19 cellular contexts compared by ENCODE assay signal in genomic region chr3:189988854-189989253, GRCh38.
DNase-seq lines count a peak whose midpoint lies in the region; ATAC-seq, FAIRE-seq and TF ChIP-seq lines count a peak whose summit lies in the region.
"Had no signal": no experiment of that assay in that cellular context is flagged by ENCODE, and none has a peak within 500 bp of the region (broad histone marks: within the 10 kb centered on the region; RNA-seq: fewer than 3 reads in every experiment).

No MANE protein-coding gene starts in this region.

- H3K9ac ChIP-seq in keratinocyte (ENCODE audit: control insufficient read depth, extremely low read depth, insufficient read depth, low read length): no peak overlapping the region

- H3K27me3 ChIP-seq in Panc1 (ENCODE audit: control insufficient read depth, insufficient read depth, low read length): no peaks in the 10 kb centered on the region
- no peaks in the 10 kb centered on the region for H3K27me3 ChIP-seq in keratinocyte (ENCODE audit: control insufficient read depth, extremely low read depth, insufficient read depth, low read length)

- peaks cover 4% of the 10 kb centered on the region; the same call in 1 of the 2 replicates for H3K36me3 ChIP-seq in Panc1 (ENCODE audit: control insufficient read depth, insufficient read depth, low read length)
- peaks cover 0 to 12% of the 10 kb centered on the region in 2 experiments for H3K36me3 ChIP-seq in keratinocyte (ENCODE audit: control insufficient read depth in 2 of 2, extremely low read depth in 1 of 2, insufficient read depth in 2 of 2, low read length in 2 of 2)

- H3K9me3 ChIP-seq in Panc1 (ENCODE audit: control insufficient read depth, insufficient read depth, low read depth, low read length): no peaks in the 10 kb centered on the region
- H3K9me3 ChIP-seq in keratinocyte (ENCODE audit: control insufficient read depth, low read depth, low read length): no peaks in the 10 kb centered on the region
- H3K9me3 ChIP-seq: A549 had no signal

- dilution Hi-C loops in keratinocyte (cut with MboI; ENCODE audit: extremely low pct_ligation_motif_present, low sequenced_read_pairs): no loop called here

- peak; percentile 3 for DNase-seq in NCI-H748 (lab: John Stamatoyannopoulos, UW; ENCODE audit: unreplicated experiment)
- no peak for DNase-seq in NCI-H748 treated with DMSO at 0.1 percent for 48 hours (lab: John Stamatoyannopoulos, UW)
- no peak for DNase-seq in Panc1 (ENCODE audit: low read depth, low spot score)
- DNase-seq in keratinocyte (ENCODE audit: low read depth, low spot score): no peak
- DNase-seq in ureter (ENCODE audit: low spot score): peak; percentile 44
- DNase-seq in kidney glomerular epithelial cell (lab: John Stamatoyannopoulos, UW): no peak
- DNase-seq in stimulated activated naive CD4-positive, alpha-beta T cell treated with Interleukin-2 at 50 U/mL for 16 hours (lab: John Stamatoyannopoulos, UW): no peak
- no peak for DNase-seq in COLO668 (lab: John Stamatoyannopoulos, UW; ENCODE audit: unreplicated experiment)
- DNase-seq: AML-193; CD4-positive, alpha-beta T cell; DMS153; DMS79; GF-D8; HCEC 1CT had no signal

- in situ Hi-C loops in Panc1 (cut with HindIII; ENCODE audit: low pct_unique_long_range_greater_than_20kb, low sequenced_read_pairs): no loop called here

- CTCF ChIA-PET in Panc1 (lab: Charles Lee): no interaction called here

- no peak for ATAC-seq in Panc1
- ATAC-seq: A549, GM12878 had no signal

- no peak for TF ChIP-seq CTCF in Panc1 (IDR thresholded peaks at IDR 0.05)
- no peak for TF ChIP-seq CTCF in keratinocyte (optimal IDR thresholded peaks at IDR 0.05 in 1 of 3, IDR thresholded peaks at IDR 0.05 in 1 of 3, conservative IDR thresholded peaks at IDR 0.05 in 1 of 3; ENCODE audit: extremely low read depth in 1 of 3, insufficient read depth in 2 of 3, low read length in 3 of 3)

- H3K4me1 ChIP-seq in Panc1 (ENCODE audit: control insufficient read depth, insufficient read depth, low read length) (no peaks in the 10 kb centered on the region), keratinocyte (ENCODE audit: control insufficient read depth, extremely low read depth, insufficient read depth, low read length) (peaks cover 7% of the 10 kb centered on the region)

- POLR2A ChIA-PET in Panc1 (lab: Charles Lee): no interaction called here

- FAIRE-seq in keratinocyte (lab: Jason Lieb, UNC): peak; percentile 17
- FAIRE-seq: A549, GM12878 had no signal

- H3K4me3 ChIP-seq in Panc1 (ENCODE audit: low read depth in 2 of 2, low read length in 2 of 2): no peak overlapping the region
- H3K4me3 ChIP-seq in keratinocyte (ENCODE audit: control insufficient read depth in 2 of 3, extremely low read depth in 1 of 3, insufficient read depth in 2 of 3, low read depth in 1 of 3, low read length in 3 of 3): no peak overlapping the region
- H3K4me3 ChIP-seq: A549, GM12878 had no signal

- intact Hi-C loops in Panc1 (cut with micrococcal nuclease; ENCODE audit: unreplicated experiment): no loop called here

- H3K27ac ChIP-seq in Panc1 (ENCODE audit: low read length): no peak overlapping the region
- peak overlapping the region; percentile 19 for H3K27ac ChIP-seq in keratinocyte (ENCODE audit: control insufficient read depth, insufficient read depth, low read length)
- H3K27ac ChIP-seq: 22Rv1, A549, C4-2B, HL-60 had no signal

- no peaks in the 10 kb centered on the region for H3K79me2 ChIP-seq in keratinocyte (ENCODE audit: control insufficient read depth, insufficient read depth, low read length)

- H4K20me1 ChIP-seq in keratinocyte (ENCODE audit: control insufficient read depth, extremely low read depth, insufficient read depth, low read length): no peaks in the 10 kb centered on the region

- BruUV-seq in Panc1 (replicated peaks; lab: Mats Ljungman, UMichigan): TSS peak; percentile 45

- no peak overlapping the region for H2AFZ ChIP-seq in keratinocyte (ENCODE audit: control insufficient read depth, low read length)

- H3K9me1 ChIP-seq in keratinocyte (ENCODE audit: control insufficient read depth, extremely low read depth, insufficient read depth, low read length): no peaks in the 10 kb centered on the region

- no peak overlapping the region for H3K4me2 ChIP-seq in keratinocyte (ENCODE audit: control insufficient read depth, extremely low read depth, insufficient read depth, low read depth, low read length)
- H3K4me2 ChIP-seq: A549 had no signal

Comparison
In these comparisons a context has a peak if more than half of its experiments do, and no peak if none do; other contexts are left out.
1. DNase-seq: peak in NCI-H748 (single experiment) and ureter (single experiment); none in NCI-H748 treated with DMSO at 0.1 percent for 48 hours (single experiment), Panc1 (single experiment), keratinocyte (single experiment), kidney glomerular epithelial cell (single experiment), stimulated activated naive CD4-positive, alpha-beta T cell treated with Interleukin-2 at 50 U/mL for 16 hours (single experiment) and COLO668 (single experiment).